Comparison of ENCODE assay signal across 15 cellular contexts in the genomic region with DNA sequence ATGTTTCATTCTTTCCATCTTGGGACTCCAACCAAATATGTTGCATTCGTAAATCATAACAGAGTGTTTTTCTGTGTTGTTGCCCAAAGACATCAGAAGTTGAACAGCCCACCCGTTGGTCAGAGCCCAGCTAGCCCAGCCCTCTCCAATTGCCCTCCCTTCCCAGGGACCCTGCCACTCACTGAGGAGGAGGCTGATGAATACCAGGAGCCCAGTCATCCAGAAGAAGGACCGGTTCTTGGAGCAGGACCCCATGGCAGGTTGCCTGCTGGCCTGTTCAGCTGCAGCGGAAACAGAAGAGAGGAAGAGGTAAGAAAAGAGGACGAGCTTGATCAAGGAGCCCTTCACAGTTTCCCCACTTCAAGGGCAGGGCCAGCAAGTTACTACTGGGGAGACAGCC.
DNase-seq lines count a peak whose midpoint lies in the region; TF ChIP-seq lines count a peak whose summit lies in the region.
"Had no signal": no experiment of that assay in that cellular context is flagged by ENCODE, and none has a peak within 500 bp of the region (broad histone marks: within the 10 kb centered on the region; RNA-seq: fewer than 3 reads in every experiment).

No MANE protein-coding gene starts in this region.

- no peak overlapping the region for H3K9ac ChIP-seq in mesendoderm (ENCODE audit: low read length)
- H3K9ac ChIP-seq: BLaER1, GM23248 had no signal

- WGBS in mesendoderm (ENCODE audit: extremely low coverage, insufficient coverage, low lambda C conversion rate) = no CpG with 5 or more reads among the region's 5 CpGs
- WGBS in thyroid gland, 2 donors = 5 to 25% methylated on average over 5 of the region's 5 CpGs
- 61 to 91% (median 69%) methylated on average over 5 of the region's 5 CpGs for WGBS in stomach, 5 donors

- H3K79me1 ChIP-seq in mesendoderm (ENCODE audit: low read length) = no peaks in the 10 kb centered on the region

- no peak overlapping the region for H3K23ac ChIP-seq in mesendoderm (ENCODE audit: low read length)

- no peaks in the 10 kb centered on the region for H3K79me2 ChIP-seq in mesendoderm (ENCODE audit: control insufficient read depth, insufficient read depth, low read length)

- no peak overlapping the region for H2AK5ac ChIP-seq in mesendoderm (ENCODE audit: low read length)

- TF ChIP-seq EP300 in stomach (IDR thresholded peaks at IDR 0.05) = no peak

- no peak overlapping the region for H3K4ac ChIP-seq in mesendoderm (ENCODE audit: low read depth, low read length)

- H3K9me3 ChIP-seq in MG63 (no peaks in the 10 kb centered on the region), thyroid gland (no peaks in the 10 kb centered on the region), stomach (no peaks in the 10 kb centered on the region)
- H3K9me3 ChIP-seq: SJSA1 had no signal

- no peak overlapping the region for H2BK120ac ChIP-seq in mesendoderm (ENCODE audit: low read depth, low read length)

- no peak overlapping the region for H3K18ac ChIP-seq in mesendoderm (ENCODE audit: low read length)

- intact Hi-C loops in thyroid gland (cut with DNase I) (no loop called here), stomach (cut with DNase I; ENCODE audit: low total_unique reads) (no loop called here)

- H3K27ac ChIP-seq in coronary artery (no peak overlapping the region), mesendoderm (ENCODE audit: low read depth, low read length) (no peak overlapping the region), thyroid gland (peak overlapping the region; percentile 51 to 74 (median 73)), stomach (no peak overlapping the region)
- H3K27ac ChIP-seq: BLaER1, GM23248, SJSA1 had no signal

- H2BK15ac ChIP-seq in mesendoderm (replicated peaks; ENCODE audit: low read depth) = no peak overlapping the region

- H3K4me2 ChIP-seq in mesendoderm (ENCODE audit: low read length) = no peak overlapping the region
- H3K4me2 ChIP-seq: BLaER1 had no signal

- H3K4me1 ChIP-seq in mesendoderm (ENCODE audit: control insufficient read depth, low read depth, low read length) (peaks cover 4% of the 10 kb centered on the region), thyroid gland (peaks cover 33 to 35% of the 10 kb centered on the region in 2 donors), stomach (peaks cover 0 to 30% (median 9%) of the 10 kb centered on the region in 4 donors)

- TF ChIP-seq POLR2A in thyroid gland (IDR thresholded peaks at IDR 0.05) = no peak
- TF ChIP-seq POLR2A in stomach (IDR thresholded peaks at IDR 0.05) = no peak

- no peak for TF ChIP-seq CTCF in coronary artery (IDR thresholded peaks at IDR 0.05)
- TF ChIP-seq CTCF in thyroid gland (IDR thresholded peaks at IDR 0.05) = no peak
- no peak for TF ChIP-seq CTCF in stomach (IDR thresholded peaks at IDR 0.05)

- H3K4me3 ChIP-seq in MG63 (no peak overlapping the region), coronary artery (no peak overlapping the region), mesendoderm (ENCODE audit: low read length) (no peak overlapping the region), thyroid gland (replicated peaks in 1 of 3) (no peak overlapping the region), stomach (no peak overlapping the region)
- H3K4me3 ChIP-seq: BLaER1, GM12878, GM23248, SJSA1 had no signal

- peak; percentile 74 for DNase-seq in MG63
- DNase-seq in coronary artery (ENCODE audit: low spot score) = peak; percentile 41
- DNase-seq in mesendoderm = peak; percentile 12
- peak; percentile 95 to 96 for DNase-seq in thyroid gland
- no peak for DNase-seq in stomach
- no peak for DNase-seq in NCI-H1105 treated with DMSO at 0.1 percent for 48 hours (lab: John Stamatoyannopoulos, UW)
- DNase-seq in NCI-H748 (lab: John Stamatoyannopoulos, UW; ENCODE audit: unreplicated experiment) = no peak
- DNase-seq: CD4-positive, alpha-beta memory T cell; GM23248; KG1; NCI-H2107; NCI-H2227 treated with DMSO at 0.1 percent for 48 hours had no signal

- H3K36me3 ChIP-seq in MG63 = no peaks in the 10 kb centered on the region
- no peaks in the 10 kb centered on the region for H3K36me3 ChIP-seq in mesendoderm (ENCODE audit: control insufficient read depth, insufficient read depth, low read length)
- H3K36me3 ChIP-seq in thyroid gland = no peaks in the 10 kb centered on the region
- no peaks in the 10 kb centered on the region for H3K36me3 ChIP-seq in stomach
- H3K36me3 ChIP-seq: BLaER1, SJSA1 had no signal

- no peak overlapping the region for H2BK5ac ChIP-seq in mesendoderm (ENCODE audit: low read length)

- H4K8ac ChIP-seq in mesendoderm (ENCODE audit: low read depth, low read length) = no peak overlapping the region

- H4K5ac ChIP-seq in mesendoderm (ENCODE audit: low read length) = no peak overlapping the region

- no peak overlapping the region for H3K56ac ChIP-seq in mesendoderm (ENCODE audit: low read length)

- H3K27me3 ChIP-seq in MG63 (peaks cover 4% of the 10 kb centered on the region; the same call in 1 of the 2 replicates), mesendoderm (ENCODE audit: insufficient read depth, low read length, poor library complexity) (no peaks in the 10 kb centered on the region), thyroid gland (no peaks in the 10 kb centered on the region), stomach (peaks cover 0 to 3% (median 0%) of the 10 kb centered on the region in 3 donors)
- H3K27me3 ChIP-seq: BLaER1, SJSA1 had no signal

Comparison
In these comparisons a context has a peak if more than half of its experiments do, and no peak if none do; other contexts are left out.
1. DNase-seq: peak in MG63 (single experiment), coronary artery (single experiment), mesendoderm (single experiment) and thyroid gland (2 of 2); none in stomach (single experiment), NCI-H1105 treated with DMSO at 0.1 percent for 48 hours (single experiment) and NCI-H748 (single experiment).
2. H3K27ac ChIP-seq: peak in thyroid gland (3 of 3); none in coronary artery (0 of 2), mesendoderm (single experiment) and stomach (0 of 5).